In genomic region chr10:35668865-35669650, GRCh38 we compare ENCODE assay signal across 23 cellular contexts.
"Had no signal": no experiment of that assay in that cellular context is flagged by ENCODE, and none has a peak within 500 bp of the region (broad histone marks: within the 10 kb centered on the region; RNA-seq: fewer than 3 reads in every experiment).

No MANE protein-coding gene starts in this region.

- H3K27ac ChIP-seq: breast epithelium, foreskin keratinocyte, parathyroid adenoma, vagina had no signal

- FAIRE-seq: endometrium had no signal

- ATAC-seq: activated T-cell treated with anti-CD3 and anti-CD28 coated beads, Interleukin-2, amount 50 U/mL, for 4 hours; foreskin keratinocyte; left cardiac atrium; right cardiac atrium; stimulated activated memory B cell treated with anti-CD40 and anti-IgM and Interleukin-4, amounts not matched to agents 10 μg/mL and 1 μg/mL and 100 μg/mL, for 72 hours had no signal

- H2AFZ ChIP-seq: parathyroid adenoma had no signal

- DNase-seq: activated CD4-positive, alpha-beta T cell treated with anti-CD3 and anti-CD28 coated beads for 4 hours; activated CD4-positive, alpha-beta T cell treated with anti-CD3 and anti-CD28 coated beads, Interleukin-2, amount 50 U/mL, for 48 hours; activated CD4-positive, CD25-positive, alpha-beta regulatory T cell; activated CD8-positive, alpha-beta memory T cell treated with anti-CD3 and anti-CD28 coated beads, Interleukin-2, amount 50 U/mL, for 48 hours; activated naive CD4-positive, alpha-beta T cell treated with Interleukin-2 at 50 U/mL for 16 hours; activated naive CD8-positive, alpha-beta T cell treated with anti-CD3 and anti-CD28 coated beads for 36 hours; activated T-cell treated with anti-CD3 and anti-CD28 coated beads, Interleukin-2, amount 50 U/mL, for 4 hours; amniotic stem cell; cerebellar nuclear complex; cortex of kidney; erythroblast; foreskin keratinocyte; islet precursor cell; left cardiac atrium; nucleus accumbens; right cardiac atrium; stimulated activated CD4-positive, alpha-beta T cell treated with anti-CD3 and anti-CD28 coated beads, Interleukin-2, amount 100 ng/mL, for 24 hours; trophoblast cell had no signal

- H3K36me3 ChIP-seq: breast epithelium, vagina had no signal

- H3K27me3 ChIP-seq: breast epithelium, vagina had no signal

- H3K4me1 ChIP-seq: breast epithelium, foreskin keratinocyte, parathyroid adenoma, vagina had no signal

- H3K79me2 ChIP-seq: parathyroid adenoma had no signal

- H3K4me3 ChIP-seq: breast epithelium, vagina had no signal

- H3K9me3 ChIP-seq: breast epithelium, vagina had no signal

- H3K9ac ChIP-seq: parathyroid adenoma had no signal
